In genomic region chr15:84755736-84756527, GRCh38 we compare ENCODE assay signal across 19 cellular contexts. TPM values are rescaled to one million over a fixed set of nuclear protein-coding genes. Genes with fewer than 3 reads are reported as not detected.
DNase-seq lines count a peak whose midpoint lies in the region; ATAC-seq and TF ChIP-seq lines count a peak whose summit lies in the region.
"Had no signal": no experiment of that assay in that cellular context is flagged by ENCODE, and none has a peak within 500 bp of the region (broad histone marks: within the 10 kb centered on the region; RNA-seq: fewer than 3 reads in every experiment).

No MANE protein-coding gene starts in this region.

- H3K27ac Mint-ChIP-seq in stimulated activated naive CD8-positive, alpha-beta T cell treated with anti-CD3 and anti-CD28 coated beads, Interleukin-15, amount 100 ng/mL, for 72 hours: peak overlapping the region; percentile 43 to 64
- H3K27ac Mint-ChIP-seq in activated T-helper 2 cell treated with anti-CD3 and anti-CD28 coated beads, Interferon-gamma antibody, Interleukin-2, Interleukin-4, amounts not matched to agents 10 μg/mL and 5 μg/mL and 100 μg/mL, durations not matched to agents 14 hours and 24 hours and 36 hours: peak overlapping the region; percentile 20
- no peak overlapping the region for H3K27ac Mint-ChIP-seq in nephron progenitor cell
- H3K27ac Mint-ChIP-seq: activated T-helper 1 cell treated with anti-CD3 and anti-CD28 coated beads, Interleukin-12 subunit alpha, Interleukin-12 subunit beta, Interleukin-2, Interleukin-4 antibody, amounts not matched to agents 30 ng/mL and 10 ng/mL and 1 ng/mL, durations not matched to agents 14 hours and 24 hours and 36 hours; T-helper 2 cell treated with Interferon-gamma antibody and Interleukin-4, amounts not matched to agents 5 μg/mL and 100 μg/mL, for 36 hours had no signal

- no peaks in the 10 kb centered on the region for H3K27me3 ChIP-seq in liver (ENCODE audit: control insufficient read depth in 4 of 4, insufficient read depth in 4 of 4, low read length in 3 of 4)
- no peaks in the 10 kb centered on the region for H3K27me3 ChIP-seq in MG63
- H3K27me3 ChIP-seq: ascending aorta, BE2C had no signal

- WGBS in liver: 33% methylated on average over 1 of the region's 1 CpG

- H3K4me1 ChIP-seq in liver (ENCODE audit: control insufficient read depth in 4 of 4, insufficient read depth in 4 of 4, low read length in 3 of 4): peaks cover 31 to 80% (median 65%) of the 10 kb centered on the region in 4 donors
- H3K4me1 ChIP-seq: BE2C had no signal

- peak overlapping the region in 1 of 2 donors; percentile 14 for H3K9ac ChIP-seq in liver (ENCODE audit: low read depth in 1 of 2, low read length in 2 of 2)

- peaks cover 30% of the 10 kb centered on the region for H3K36me3 Mint-ChIP-seq in activated T-helper 2 cell treated with anti-CD3 and anti-CD28 coated beads, Interferon-gamma antibody, Interleukin-2, Interleukin-4, amounts not matched to agents 10 μg/mL and 5 μg/mL and 100 μg/mL, durations not matched to agents 14 hours and 24 hours and 36 hours (ENCODE audit: low read depth)
- peaks cover 9% of the 10 kb centered on the region for H3K36me3 Mint-ChIP-seq in nephron progenitor cell (ENCODE audit: low read depth)

- no peak overlapping the region for H3K4me3 Mint-ChIP-seq in stimulated activated naive CD8-positive, alpha-beta T cell treated with anti-CD3 and anti-CD28 coated beads, Interleukin-15, amount 100 ng/mL, for 72 hours
- H3K4me3 Mint-ChIP-seq in activated T-helper 2 cell treated with anti-CD3 and anti-CD28 coated beads, Interferon-gamma antibody, Interleukin-2, Interleukin-4, amounts not matched to agents 10 μg/mL and 5 μg/mL and 100 μg/mL, durations not matched to agents 14 hours and 24 hours and 36 hours (ENCODE audit: low read depth): no peak overlapping the region
- H3K4me3 Mint-ChIP-seq in nephron progenitor cell: no peak overlapping the region
- H3K4me3 Mint-ChIP-seq: activated T-helper 1 cell treated with anti-CD3 and anti-CD28 coated beads, Interleukin-12 subunit alpha, Interleukin-12 subunit beta, Interleukin-2, Interleukin-4 antibody, amounts not matched to agents 30 ng/mL and 10 ng/mL and 1 ng/mL, durations not matched to agents 14 hours and 24 hours and 36 hours; T-helper 2 cell treated with Interferon-gamma antibody and Interleukin-4, amounts not matched to agents 5 μg/mL and 100 μg/mL, for 36 hours had no signal

- H3K4me1 Mint-ChIP-seq in stimulated activated naive CD8-positive, alpha-beta T cell treated with anti-CD3 and anti-CD28 coated beads, Interleukin-15, amount 100 ng/mL, for 72 hours: peaks cover 58% of the 10 kb centered on the region
- peaks cover 36% of the 10 kb centered on the region for H3K4me1 Mint-ChIP-seq in activated T-helper 2 cell treated with anti-CD3 and anti-CD28 coated beads, Interferon-gamma antibody, Interleukin-2, Interleukin-4, amounts not matched to agents 10 μg/mL and 5 μg/mL and 100 μg/mL, durations not matched to agents 14 hours and 24 hours and 36 hours (ENCODE audit: low read depth)
- H3K4me1 Mint-ChIP-seq in nephron progenitor cell: peaks cover 43% of the 10 kb centered on the region

- H3K36me3 ChIP-seq in liver (ENCODE audit: control insufficient read depth in 4 of 4, insufficient read depth in 3 of 4, low read depth in 1 of 4, low read length in 3 of 4) (no peaks in the 10 kb centered on the region), MG63 (peaks cover 19% of the 10 kb centered on the region)
- H3K36me3 ChIP-seq: ascending aorta, thoracic aorta had no signal

- intact Hi-C loops in activated T-helper 2 cell treated with anti-CD3 and anti-CD28 coated beads, Interferon-gamma antibody, Interleukin-2, Interleukin-4, amounts not matched to agents 10 μg/mL and 5 μg/mL and 100 μg/mL, durations not matched to agents 14 hours and 24 hours and 36 hours (cut with micrococcal nuclease): no loop called here

- H3K9me3 Mint-ChIP-seq in stimulated activated naive CD8-positive, alpha-beta T cell treated with anti-CD3 and anti-CD28 coated beads, Interleukin-15, amount 100 ng/mL, for 72 hours: peaks cover 0 to 4% of the 10 kb centered on the region in 2 donors
- no peaks in the 10 kb centered on the region for H3K9me3 Mint-ChIP-seq in activated T-helper 2 cell treated with anti-CD3 and anti-CD28 coated beads, Interferon-gamma antibody, Interleukin-2, Interleukin-4, amounts not matched to agents 10 μg/mL and 5 μg/mL and 100 μg/mL, durations not matched to agents 14 hours and 24 hours and 36 hours
- no peaks in the 10 kb centered on the region for H3K9me3 Mint-ChIP-seq in nephron progenitor cell
- H3K9me3 Mint-ChIP-seq: activated T-helper 1 cell treated with anti-CD3 and anti-CD28 coated beads, Interleukin-12 subunit alpha, Interleukin-12 subunit beta, Interleukin-2, Interleukin-4 antibody, amounts not matched to agents 30 ng/mL and 10 ng/mL and 1 ng/mL, durations not matched to agents 14 hours and 24 hours and 36 hours; T-helper 2 cell treated with Interferon-gamma antibody and Interleukin-4, amounts not matched to agents 5 μg/mL and 100 μg/mL, for 36 hours had no signal

- peak overlapping the region; percentile 79 to 84 for H3K27ac ChIP-seq in liver (ENCODE audit: low read depth in 1 of 2, low read length in 2 of 2)
- H3K27ac ChIP-seq: coronary artery had no signal

- H3K27me3 Mint-ChIP-seq in stimulated activated naive CD8-positive, alpha-beta T cell treated with anti-CD3 and anti-CD28 coated beads, Interleukin-15, amount 100 ng/mL, for 72 hours: no peaks in the 10 kb centered on the region
- H3K27me3 Mint-ChIP-seq in activated T-helper 2 cell treated with anti-CD3 and anti-CD28 coated beads, Interferon-gamma antibody, Interleukin-2, Interleukin-4, amounts not matched to agents 10 μg/mL and 5 μg/mL and 100 μg/mL, durations not matched to agents 14 hours and 24 hours and 36 hours (ENCODE audit: low read depth): no peaks in the 10 kb centered on the region
- no peaks in the 10 kb centered on the region for H3K27me3 Mint-ChIP-seq in nephron progenitor cell (ENCODE audit: low read depth, poor library complexity)

- TF ChIP-seq CTCF in liver (IDR thresholded peaks at IDR 0.05; ENCODE audit: low read depth, low read length, missing input control) (no peak), nephron progenitor cell (IDR thresholded peaks at IDR 0.05) (no peak)

- H3K9me3 ChIP-seq in liver (ENCODE audit: control insufficient read depth in 4 of 4, low read length in 3 of 4): no peaks in the 10 kb centered on the region
- no peaks in the 10 kb centered on the region for H3K9me3 ChIP-seq in MG63
- H3K9me3 ChIP-seq: ascending aorta, BE2C, thoracic aorta had no signal

- DNase-seq in stimulated activated naive CD8-positive, alpha-beta T cell treated with anti-CD3 and anti-CD28 coated beads, Interleukin-15, amount 100 ng/mL, for 72 hours: no peak
- DNase-seq in stimulated activated naive CD8-positive, alpha-beta T cell treated with anti-CD3 and anti-CD28 coated beads, Interleukin-15, Interleukin-2, amounts not matched to agents 100 U/mL and 50 U/mL, for 24 hours: no peak
- no peak for DNase-seq in activated T-helper 2 cell treated with anti-CD3 and anti-CD28 coated beads, Interferon-gamma antibody, Interleukin-2, Interleukin-4, amounts not matched to agents 10 μg/mL and 5 μg/mL and 100 μg/mL, durations not matched to agents 14 hours and 24 hours and 36 hours (ENCODE audit: low spot score)
- DNase-seq in MG63 (no peak), nephron progenitor cell (no peak), SW 1271 (lab: John Stamatoyannopoulos, UW) (no peak)
- DNase-seq: activated CD4-positive, alpha-beta T cell treated with anti-CD3 and anti-CD28 coated beads for 48 hours; BE2C; erythroblast; NCI-H2029 treated with DMSO at 0.1 percent for 48 hours; NCI-H524; occipital lobe had no signal

- TF ChIP-seq RAD21 in liver (IDR thresholded peaks at IDR 0.05): peak; percentile 51 to 58

- ATAC-seq in stimulated activated naive CD8-positive, alpha-beta T cell treated with anti-CD3 and anti-CD28 coated beads, Interleukin-15, amount 100 ng/mL, for 72 hours: peak; percentile 66
- no peak for ATAC-seq in stimulated activated naive CD8-positive, alpha-beta T cell treated with anti-CD3 and anti-CD28 coated beads, Interleukin-15, Interleukin-2, amounts not matched to agents 100 U/mL and 50 U/mL, for 24 hours
- ATAC-seq in GM18909 (IDR thresholded peaks at IDR 0.05; ENCODE audit: poor library complexity, unreplicated experiment): no peak

- no peak overlapping the region for H3K4me3 ChIP-seq in liver (ENCODE audit: low read depth in 1 of 3, low read length in 3 of 3)
- H3K4me3 ChIP-seq in MG63: no peak overlapping the region
- H3K4me3 ChIP-seq: ascending aorta, coronary artery, thoracic aorta had no signal

TF ChIP-seq in liver, 16 proteins besides CTCF, POLR2A, EP300 and RAD21 (continues in another document):
- TF ChIP-seq NR2F2 (IDR thresholded peaks at IDR 0.05) (no peak), EGR1 (IDR thresholded peaks at IDR 0.05; ENCODE audit: low read depth in 2 of 2) (no peak), ZBTB33 (IDR thresholded peaks at IDR 0.05) (no peak)

RNA-seq across cellular contexts. Expression of gene ZNF592, which starts 7.5 kb away (rescaled TPM):
- 29.3 and 31.3 TPM in 2 replicates for total RNA-seq in activated T-helper 2 cell treated with anti-CD3 and anti-CD28 coated beads, Interferon-gamma antibody, Interleukin-2, Interleukin-4, amounts not matched to agents 10 μg/mL and 5 μg/mL and 100 μg/mL, durations not matched to agents 14 hours and 24 hours and 36 hours
- total RNA-seq in liver: 10 to 100 TPM in 1 of 2 donors, 1 to 10 TPM in 1; 8.5 to 10.6 TPM
- polyA plus RNA-seq in liver: 1 to 10 TPM; 4.4 to 6.6 TPM
- 2.6 and 4.6 TPM in 2 replicates for total RNA-seq in MG63 (2014; rRNA removed; shearing (Covaris generic); ENCODE audit: low replicate concordance)

RNA-seq across cellular contexts. Expression of gene SEC11A, which starts 40.0 kb away (rescaled TPM):
- total RNA-seq in activated T-helper 2 cell treated with anti-CD3 and anti-CD28 coated beads, Interferon-gamma antibody, Interleukin-2, Interleukin-4, amounts not matched to agents 10 μg/mL and 5 μg/mL and 100 μg/mL, durations not matched to agents 14 hours and 24 hours and 36 hours: 115 and 117 TPM in 2 replicates
- 10 to 100 TPM; 72.9 to 90.2 TPM for total RNA-seq in liver
- 10 to 100 TPM; 56.7 to 69.8 TPM for polyA plus RNA-seq in liver
- total RNA-seq in MG63 (2014; rRNA removed; shearing (Covaris generic); ENCODE audit: low replicate concordance): 294 and 550 TPM in 2 replicates
